Comparison of ENCODE assay signal across 36 cellular contexts in genomic region chr6:53394704-53395103, GRCh38.
"Had no signal": no experiment of that assay in that cellular context is flagged by ENCODE, and none has a peak within 500 bp of the region (broad histone marks: within the 10 kb centered on the region; RNA-seq: fewer than 3 reads in every experiment).

No MANE protein-coding gene starts in this region.

- H3K27ac Mint-ChIP-seq: activated CD4-positive, alpha-beta memory T cell treated with anti-CD3 and anti-CD28 coated beads, Interleukin-2, amount 10 ng/mL, durations not matched to agents 7 days and 5 days; activated CD4-positive, alpha-beta T cell treated with anti-CD3 and anti-CD28 coated beads for 36 hours; activated CD4-positive, alpha-beta T cell treated with anti-CD3 and anti-CD28 coated beads, Interleukin-2, amount 10 ng/mL, durations not matched to agents 7 days and 5 days; activated CD8-positive, alpha-beta memory T cell treated with anti-CD3 and anti-CD28 coated beads, Interleukin-2, amount 10 ng/mL, durations not matched to agents 7 days and 5 days; activated CD8-positive, alpha-beta T cell treated with anti-CD3 and anti-CD28 coated beads, Interleukin-2, amount 10 ng/mL, durations not matched to agents 7 days and 5 days; activated naive CD4-positive, alpha-beta T cell treated with anti-CD3 and anti-CD28 coated beads, Interleukin-2, amount 10 ng/mL, durations not matched to agents 7 days and 5 days; activated naive CD4-positive, alpha-beta T cell treated with anti-CD3 and anti-CD28 coated beads, Interleukin-2, amount 50 U/mL, for 24 hours; activated naive CD8-positive, alpha-beta T cell; activated naive CD8-positive, alpha-beta T cell treated with anti-CD3 and anti-CD28 coated beads, Interleukin-2, amount 10 ng/mL, durations not matched to agents 7 days and 5 days; activated naive CD8-positive, alpha-beta T cell treated with anti-CD3 and anti-CD28 coated beads, Interleukin-2, amount 50 U/mL, for 24 hours; activated T-cell treated with anti-CD3 and anti-CD28 coated beads, Interleukin-2, amount 50 U/mL, for 24 hours; activated T-helper 2 cell treated with anti-CD3 and anti-CD28 coated beads, Interferon-gamma antibody, Interleukin-2, Interleukin-4, amounts not matched to agents 10 μg/mL and 5 μg/mL and 100 μg/mL, durations not matched to agents 14 hours and 24 hours and 36 hours; T-helper 1 cell treated with Interleukin-12 subunit alpha and Interleukin-12 subunit beta and Interleukin-4 antibody, amounts not matched to agents 30 μg/mL and 1 μg/mL, for 36 hours; T-helper 2 cell treated with Interferon-gamma antibody and Interleukin-4, amounts not matched to agents 5 μg/mL and 100 μg/mL, for 36 hours; WTC11 had no signal

- H3K9me3 ChIP-seq: body of pancreas, breast epithelium had no signal

- H3K27ac ChIP-seq: body of pancreas, brain microvascular endothelial cell, breast epithelium, WERI-Rb-1 had no signal

- H3K4me1 Mint-ChIP-seq: activated CD4-positive, alpha-beta memory T cell treated with anti-CD3 and anti-CD28 coated beads, Interleukin-2, amount 10 ng/mL, durations not matched to agents 7 days and 5 days; activated CD4-positive, alpha-beta T cell treated with anti-CD3 and anti-CD28 coated beads, Interleukin-2, amount 10 ng/mL, durations not matched to agents 7 days and 5 days; activated CD8-positive, alpha-beta memory T cell treated with anti-CD3 and anti-CD28 coated beads, Interleukin-2, amount 10 ng/mL, durations not matched to agents 7 days and 5 days; activated naive CD4-positive, alpha-beta T cell treated with anti-CD3 and anti-CD28 coated beads, Interleukin-2, amount 10 ng/mL, durations not matched to agents 7 days and 5 days; activated naive CD4-positive, alpha-beta T cell treated with anti-CD3 and anti-CD28 coated beads, Interleukin-2, amount 50 U/mL, for 24 hours; activated naive CD8-positive, alpha-beta T cell treated with anti-CD3 and anti-CD28 coated beads, Interleukin-2, amount 10 ng/mL, durations not matched to agents 7 days and 5 days; activated naive CD8-positive, alpha-beta T cell treated with anti-CD3 and anti-CD28 coated beads, Interleukin-2, amount 50 U/mL, for 24 hours had no signal

- H3K4me1 ChIP-seq: body of pancreas, breast epithelium had no signal

- DNase-seq: activated CD4-positive, alpha-beta memory T cell treated with anti-CD3 and anti-CD28 coated beads, Interleukin-2, amount 10 ng/mL, durations not matched to agents 7 days and 5 days; activated CD4-positive, alpha-beta T cell treated with anti-CD3 and anti-CD28 coated beads for 1 hour; activated CD4-positive, alpha-beta T cell treated with anti-CD3 and anti-CD28 coated beads for 36 hours; activated CD4-positive, alpha-beta T cell treated with anti-CD3 and anti-CD28 coated beads for 48 hours; activated CD4-positive, alpha-beta T cell treated with anti-CD3 and anti-CD28 coated beads, Interleukin-2, amount 10 ng/mL, durations not matched to agents 7 days and 5 days; activated CD4-positive, alpha-beta T cell treated with anti-CD3 and anti-CD28 coated beads, Interleukin-2, amount 50 U/mL, for 48 hours; activated CD4-positive, CD25-positive, alpha-beta regulatory T cell; activated CD8-positive, alpha-beta memory T cell treated with anti-CD3 and anti-CD28 coated beads for 24 hours; activated CD8-positive, alpha-beta memory T cell treated with anti-CD3 and anti-CD28 coated beads, Interleukin-2, amount 10 ng/mL, durations not matched to agents 7 days and 5 days; activated CD8-positive, alpha-beta memory T cell treated with anti-CD3 and anti-CD28 coated beads, Interleukin-2, amount 50 U/mL, for 48 hours; activated CD8-positive, alpha-beta T cell treated with anti-CD3 and anti-CD28 coated beads, Interleukin-2, amount 10 ng/mL, durations not matched to agents 7 days and 5 days; activated effector memory CD4-positive, alpha-beta T cell treated with Interleukin-2 at 50 U/mL for 16 hours; activated gamma-delta T cell; activated naive CD4-positive, alpha-beta T cell treated with anti-CD3 and anti-CD28 coated beads, Interleukin-2, amount 10 ng/mL, durations not matched to agents 7 days and 5 days; activated naive CD4-positive, alpha-beta T cell treated with Interleukin-2 at 50 U/mL for 16 hours; activated naive CD8-positive, alpha-beta T cell treated with anti-CD3 and anti-CD28 coated beads, Interleukin-2, amount 10 ng/mL, durations not matched to agents 7 days and 5 days; activated naive CD8-positive, alpha-beta T cell treated with anti-CD3 and anti-CD28 coated beads, Interleukin-2, amount 50 U/mL, for 24 hours; activated T-cell treated with anti-CD3 and anti-CD28 coated beads, Interleukin-2, amount 50 U/mL, for 24 hours; activated T-cell treated with anti-CD3 and anti-CD28 coated beads, Interleukin-2, amount 50 U/mL, for 48 hours; amniotic stem cell; aorta; body of pancreas; brain microvascular endothelial cell; central memory CD4-positive, alpha-beta T cell; T-helper 1 cell; T-helper 2 cell; T-helper 9 cell; WERI-Rb-1 had no signal

- H3K4me3 ChIP-seq: body of pancreas, breast epithelium had no signal

- ATAC-seq: activated CD4-positive, alpha-beta T cell treated with anti-CD3 and anti-CD28 coated beads for 36 hours; activated CD4-positive, CD25-positive, alpha-beta regulatory T cell treated with anti-CD3 and anti-CD28 coated beads, Interleukin-2, amount 50 U/mL, for 24 hours; activated CD8-positive, alpha-beta memory T cell treated with anti-CD3 and anti-CD28 coated beads, Interleukin-2, amount 10 ng/mL, durations not matched to agents 7 days and 5 days; activated CD8-positive, alpha-beta T cell treated with anti-CD3 and anti-CD28 coated beads, Interleukin-2, amount 10 ng/mL, durations not matched to agents 7 days and 5 days; activated naive CD8-positive, alpha-beta T cell treated with anti-CD3 and anti-CD28 coated beads, Interleukin-2, amount 50 U/mL, for 24 hours; body of pancreas; WTC11 had no signal

- H3K9me3 Mint-ChIP-seq: activated CD4-positive, alpha-beta memory T cell treated with anti-CD3 and anti-CD28 coated beads, Interleukin-2, amount 10 ng/mL, durations not matched to agents 7 days and 5 days; activated CD4-positive, alpha-beta T cell treated with anti-CD3 and anti-CD28 coated beads, Interleukin-2, amount 10 ng/mL, durations not matched to agents 7 days and 5 days; activated naive CD4-positive, alpha-beta T cell treated with anti-CD3 and anti-CD28 coated beads, Interleukin-2, amount 10 ng/mL, durations not matched to agents 7 days and 5 days; activated naive CD4-positive, alpha-beta T cell treated with anti-CD3 and anti-CD28 coated beads, Interleukin-2, amount 50 U/mL, for 24 hours; activated naive CD8-positive, alpha-beta T cell treated with anti-CD3 and anti-CD28 coated beads, Interleukin-2, amount 10 ng/mL, durations not matched to agents 7 days and 5 days; activated naive CD8-positive, alpha-beta T cell treated with anti-CD3 and anti-CD28 coated beads, Interleukin-2, amount 50 U/mL, for 24 hours; activated T-cell treated with anti-CD3 and anti-CD28 coated beads, Interleukin-2, amount 50 U/mL, for 24 hours; activated T-helper 2 cell treated with anti-CD3 and anti-CD28 coated beads, Interferon-gamma antibody, Interleukin-2, Interleukin-4, amounts not matched to agents 10 μg/mL and 5 μg/mL and 100 μg/mL, durations not matched to agents 14 hours and 24 hours and 36 hours; T-helper 1 cell treated with Interleukin-12 subunit alpha and Interleukin-12 subunit beta and Interleukin-4 antibody, amounts not matched to agents 30 μg/mL and 1 μg/mL, for 36 hours; T-helper 2 cell treated with Interferon-gamma antibody and Interleukin-4, amounts not matched to agents 5 μg/mL and 100 μg/mL, for 36 hours; WTC11 had no signal

- H3K36me3 ChIP-seq: brain microvascular endothelial cell, breast epithelium, WERI-Rb-1 had no signal

- H3K27me3 ChIP-seq: body of pancreas, brain microvascular endothelial cell, breast epithelium had no signal

- H3K36me3 Mint-ChIP-seq: activated CD8-positive, alpha-beta memory T cell treated with anti-CD3 and anti-CD28 coated beads, Interleukin-2, amount 10 ng/mL, durations not matched to agents 7 days and 5 days; activated naive CD4-positive, alpha-beta T cell treated with anti-CD3 and anti-CD28 coated beads, Interleukin-2, amount 10 ng/mL, durations not matched to agents 7 days and 5 days; activated naive CD4-positive, alpha-beta T cell treated with anti-CD3 and anti-CD28 coated beads, Interleukin-2, amount 50 U/mL, for 24 hours; activated naive CD8-positive, alpha-beta T cell; activated naive CD8-positive, alpha-beta T cell treated with anti-CD3 and anti-CD28 coated beads, Interleukin-2, amount 10 ng/mL, durations not matched to agents 7 days and 5 days; WTC11 had no signal

- H3K4me3 Mint-ChIP-seq: activated CD4-positive, alpha-beta memory T cell treated with anti-CD3 and anti-CD28 coated beads, Interleukin-2, amount 10 ng/mL, durations not matched to agents 7 days and 5 days; activated CD4-positive, alpha-beta T cell treated with anti-CD3 and anti-CD28 coated beads for 36 hours; activated CD4-positive, alpha-beta T cell treated with anti-CD3 and anti-CD28 coated beads, Interleukin-2, amount 10 ng/mL, durations not matched to agents 7 days and 5 days; activated CD8-positive, alpha-beta memory T cell treated with anti-CD3 and anti-CD28 coated beads, Interleukin-2, amount 10 ng/mL, durations not matched to agents 7 days and 5 days; activated CD8-positive, alpha-beta T cell treated with anti-CD3 and anti-CD28 coated beads, Interleukin-2, amount 10 ng/mL, durations not matched to agents 7 days and 5 days; activated naive CD4-positive, alpha-beta T cell treated with anti-CD3 and anti-CD28 coated beads, Interleukin-2, amount 10 ng/mL, durations not matched to agents 7 days and 5 days; activated naive CD4-positive, alpha-beta T cell treated with anti-CD3 and anti-CD28 coated beads, Interleukin-2, amount 50 U/mL, for 24 hours; activated naive CD8-positive, alpha-beta T cell; activated naive CD8-positive, alpha-beta T cell treated with anti-CD3 and anti-CD28 coated beads, Interleukin-2, amount 10 ng/mL, durations not matched to agents 7 days and 5 days; activated naive CD8-positive, alpha-beta T cell treated with anti-CD3 and anti-CD28 coated beads, Interleukin-2, amount 50 U/mL, for 24 hours; activated T-cell treated with anti-CD3 and anti-CD28 coated beads, Interleukin-2, amount 50 U/mL, for 24 hours; T-helper 1 cell treated with Interleukin-12 subunit alpha and Interleukin-12 subunit beta and Interleukin-4 antibody, amounts not matched to agents 30 μg/mL and 1 μg/mL, for 36 hours; T-helper 2 cell treated with Interferon-gamma antibody and Interleukin-4, amounts not matched to agents 5 μg/mL and 100 μg/mL, for 36 hours; WTC11 had no signal

- H3K27me3 Mint-ChIP-seq: activated CD4-positive, alpha-beta memory T cell treated with anti-CD3 and anti-CD28 coated beads, Interleukin-2, amount 10 ng/mL, durations not matched to agents 7 days and 5 days; activated CD4-positive, alpha-beta T cell treated with anti-CD3 and anti-CD28 coated beads for 36 hours; activated CD8-positive, alpha-beta memory T cell treated with anti-CD3 and anti-CD28 coated beads, Interleukin-2, amount 10 ng/mL, durations not matched to agents 7 days and 5 days; activated naive CD4-positive, alpha-beta T cell treated with anti-CD3 and anti-CD28 coated beads, Interleukin-2, amount 50 U/mL, for 24 hours; activated naive CD8-positive, alpha-beta T cell; activated naive CD8-positive, alpha-beta T cell treated with anti-CD3 and anti-CD28 coated beads, Interleukin-2, amount 10 ng/mL, durations not matched to agents 7 days and 5 days; activated naive CD8-positive, alpha-beta T cell treated with anti-CD3 and anti-CD28 coated beads, Interleukin-2, amount 50 U/mL, for 24 hours; activated T-cell treated with anti-CD3 and anti-CD28 coated beads, Interleukin-2, amount 50 U/mL, for 24 hours had no signal
